ENCODE assay signal across 33 cellular contexts in the genomic region with DNA sequence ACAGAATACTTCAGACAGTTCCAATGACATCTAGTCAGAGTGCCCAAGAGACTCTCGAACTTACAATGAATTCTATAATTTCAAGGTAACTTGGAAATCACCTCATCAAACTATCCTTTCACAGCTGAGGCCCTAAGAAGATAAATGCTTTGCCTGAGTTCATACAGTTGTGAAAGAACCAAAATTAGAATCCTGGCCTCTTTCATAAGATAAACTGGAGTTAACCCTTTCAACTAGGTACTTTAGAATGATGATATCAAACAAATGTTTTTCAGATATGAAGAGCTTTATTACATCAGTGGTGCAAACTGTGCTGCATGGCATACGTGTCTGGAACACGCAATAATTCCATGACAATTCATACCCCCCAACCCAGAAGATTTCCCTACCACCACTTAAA.
"Had no signal": no experiment of that assay in that cellular context is flagged by ENCODE, and none has a peak within 500 bp of the region (broad histone marks: within the 10 kb centered on the region; RNA-seq: fewer than 3 reads in every experiment).

No MANE protein-coding gene starts in this region.

- H3K9me3 ChIP-seq: adrenal gland, body of pancreas, breast epithelium had no signal

- FAIRE-seq: astrocyte, TTC549 had no signal

- H3K4me3 ChIP-seq: adrenal gland, body of pancreas, breast epithelium had no signal

- H3K27me3 ChIP-seq: adrenal gland, body of pancreas, brain microvascular endothelial cell, breast epithelium had no signal

- H3K4me1 ChIP-seq: body of pancreas, breast epithelium had no signal

- ATAC-seq: activated CD8-positive, alpha-beta T cell treated with anti-CD3 and anti-CD28 coated beads for 36 hours; activated naive CD4-positive, alpha-beta T cell treated with anti-CD3 and anti-CD28 coated beads, Interleukin-2, amount 50 U/mL, for 72 hours; activated T-cell treated with anti-CD3 and anti-CD28 coated beads, Interleukin-2, amount 50 U/mL, for 4 hours; activated T-cell treated with anti-CD3 and anti-CD28 coated beads, Interleukin-2, amount 50 U/mL, for 72 hours; activated T-helper 17 cell treated with anti-CD3 and anti-CD28 coated beads, Interleukin-2, amount 50 U/mL, for 72 hours; body of pancreas had no signal

- H3K36me3 ChIP-seq: adrenal gland, brain microvascular endothelial cell, breast epithelium had no signal

- DNase-seq: activated B cell treated with CpG ODN at 0.5 μM for 24 hours; activated CD4-positive, alpha-beta memory T cell treated with anti-CD3 and anti-CD28 coated beads for 36 hours; activated CD4-positive, alpha-beta T cell treated with anti-CD3 and anti-CD28 coated beads for 4 hours; activated CD4-positive, alpha-beta T cell treated with anti-CD3 and anti-CD28 coated beads, Interleukin-2, amount 10 ng/mL, durations not matched to agents 24 days and 14 days; activated CD4-positive, alpha-beta T cell treated with anti-CD3 and anti-CD28 coated beads, Interleukin-2, amount 50 U/mL, for 1 hour; activated CD4-positive, alpha-beta T cell treated with anti-CD3 and anti-CD28 coated beads, Interleukin-2, amount 50 U/mL, for 4 hours; activated CD4-positive, CD25-positive, alpha-beta regulatory T cell treated with anti-CD3 and anti-CD28 coated beads, Interleukin-2, amount 50 U/mL, for 72 hours; activated CD8-positive, alpha-beta memory T cell treated with anti-CD3 and anti-CD28 coated beads, Interleukin-2, amount 50 U/mL, for 4 hours; activated CD8-positive, alpha-beta T cell treated with anti-CD3 and anti-CD28 coated beads for 36 hours; activated effector memory CD4-positive, alpha-beta T cell treated with anti-CD3 and anti-CD28 coated beads, Interleukin-2, amount 50 U/mL, for 16 hours; activated gamma-delta T cell treated with Interleukin-2 at 50 U/mL for 16 hours; activated naive CD4-positive, alpha-beta T cell; activated naive CD4-positive, alpha-beta T cell treated with anti-CD3 and anti-CD28 coated beads for 36 hours; activated naive CD4-positive, alpha-beta T cell treated with anti-CD3 and anti-CD28 coated beads, Interleukin-2, amount 50 U/mL, for 16 hours; activated naive CD8-positive, alpha-beta T cell treated with anti-CD3 and anti-CD28 coated beads for 36 hours; activated T-cell treated with anti-CD3 and anti-CD28 coated beads for 4 hours; activated T-cell treated with anti-CD3 and anti-CD28 coated beads, Interleukin-2, amount 50 U/mL, for 1 hour; activated T-cell treated with anti-CD3 and anti-CD28 coated beads, Interleukin-2, amount 50 U/mL, for 4 hours; activated T-cell treated with anti-CD3 and anti-CD28 coated beads, Interleukin-2, amount 50 U/mL, for 72 hours; adrenal gland; amniotic stem cell; aorta; body of pancreas; brain microvascular endothelial cell; central memory CD4-positive, alpha-beta T cell; T-helper 2 cell; T-helper 9 cell had no signal

- H3K27ac ChIP-seq: adrenal gland, body of pancreas, brain microvascular endothelial cell, breast epithelium, VCaP had no signal
